ENCODE assay signal across 8 cellular contexts in genomic region chr21:41678944-41679343, GRCh38.
DNase-seq lines count a peak whose midpoint lies in the region; ATAC-seq, FAIRE-seq and TF ChIP-seq lines count a peak whose summit lies in the region.

No MANE protein-coding gene starts in this region.

- H3K4me2 ChIP-seq in parathyroid adenoma (ENCODE audit: low read length): peak overlapping the region; percentile 9

- no peaks in the 10 kb centered on the region for H3K36me3 ChIP-seq in adrenal gland (replicated peaks in 1 of 2)
- H3K36me3 ChIP-seq in cardiac muscle cell: no peaks in the 10 kb centered on the region
- no peaks in the 10 kb centered on the region for H3K36me3 ChIP-seq in parathyroid adenoma (ENCODE audit: control insufficient read depth, insufficient read depth, low read length)

- no peak overlapping the region for H3K9ac ChIP-seq in parathyroid adenoma

- FAIRE-seq in D721Med (lab: Jason Lieb, UNC): no peak

- peak; percentile 96 for DNase-seq in NCI-H2029 treated with DMSO at 0.1 percent for 48 hours (lab: John Stamatoyannopoulos, UW)
- peak; percentile 81 to 93 (median 90) for DNase-seq in adrenal gland
- DNase-seq in cardiac muscle cell (ENCODE audit: low read depth in 1 of 2, low spot score in 1 of 2): peak; percentile 92 to 98
- DNase-seq in NK-92 (lab: John Stamatoyannopoulos, UW; ENCODE audit: unreplicated experiment): no peak
- DNase-seq in D721Med (ENCODE audit: insufficient read length, low spot score): no peak
- no peak for DNase-seq in activated CD8-positive, alpha-beta memory T cell treated with anti-CD3 and anti-CD28 coated beads, Interleukin-2, amount 50 U/mL, for 48 hours

- H3K4me1 ChIP-seq in adrenal gland (replicated peaks in 1 of 2) (peaks cover 0 to 3% of the 10 kb centered on the region in 2 donors), cardiac muscle cell (ENCODE audit: low read depth) (no peaks in the 10 kb centered on the region), parathyroid adenoma (no peaks in the 10 kb centered on the region)

- peak overlapping the region in 2 of 5 donors; percentile 73 to 92 for H3K27ac ChIP-seq in adrenal gland
- H3K27ac ChIP-seq in cardiac muscle cell: no peak overlapping the region
- no peak overlapping the region for H3K27ac ChIP-seq in parathyroid adenoma

- H2AFZ ChIP-seq in parathyroid adenoma: no peak overlapping the region

- TF ChIP-seq POLR2A in adrenal gland (IDR thresholded peaks at IDR 0.05): no peak

- H3K79me2 ChIP-seq in parathyroid adenoma: no peaks in the 10 kb centered on the region

- intact Hi-C loops in adrenal gland (cut with DNase I): no loop called here

- peak; percentile 49 for ATAC-seq in GM19025 (IDR thresholded peaks at IDR 0.05; ENCODE audit: low read depth, unreplicated experiment)

- WGBS in adrenal gland, 4 donors: 19 to 34% (median 26%) methylated on average over 7 to 12 of the region's 12 CpGs

- H3K27me3 ChIP-seq in adrenal gland (peaks cover 3% of the 10 kb centered on the region), cardiac muscle cell (no peaks in the 10 kb centered on the region), parathyroid adenoma (ENCODE audit: control insufficient read depth, insufficient read depth, low read length) (no peaks in the 10 kb centered on the region)

- TF ChIP-seq CTCF in adrenal gland (IDR thresholded peaks at IDR 0.05) (no peak), cardiac muscle cell (IDR thresholded peaks at IDR 0.05; ENCODE audit: low read depth, low read length) (no peak), parathyroid adenoma (IDR thresholded peaks at IDR 0.05) (no peak), D721Med (IDR thresholded peaks at IDR 0.05; ENCODE audit: insufficient read depth, missing control alignments) (no peak)

- H3K4me3 ChIP-seq in adrenal gland (no peak overlapping the region), cardiac muscle cell (no peak overlapping the region), parathyroid adenoma (ENCODE audit: low read depth, low read length) (no peak overlapping the region)

- H3K9me3 ChIP-seq in adrenal gland (replicated peaks in 1 of 3) (no peaks in the 10 kb centered on the region), cardiac muscle cell (ENCODE audit: low read depth) (no peaks in the 10 kb centered on the region), parathyroid adenoma (ENCODE audit: control insufficient read depth, low read length) (no peaks in the 10 kb centered on the region)

Comparison
In these comparisons a context has a peak if more than half of its experiments do, and no peak if none do; other contexts are left out.
1. DNase-seq: peak in NCI-H2029 treated with DMSO at 0.1 percent for 48 hours (single experiment), adrenal gland (7 of 7) and cardiac muscle cell (2 of 2); none in NK-92 (single experiment), D721Med (single experiment) and activated CD8-positive, alpha-beta memory T cell treated with anti-CD3 and anti-CD28 coated beads, Interleukin-2, amount 50 U/mL, for 48 hours (single experiment).